31 cellular contexts compared by ENCODE assay signal in the genomic region with DNA sequence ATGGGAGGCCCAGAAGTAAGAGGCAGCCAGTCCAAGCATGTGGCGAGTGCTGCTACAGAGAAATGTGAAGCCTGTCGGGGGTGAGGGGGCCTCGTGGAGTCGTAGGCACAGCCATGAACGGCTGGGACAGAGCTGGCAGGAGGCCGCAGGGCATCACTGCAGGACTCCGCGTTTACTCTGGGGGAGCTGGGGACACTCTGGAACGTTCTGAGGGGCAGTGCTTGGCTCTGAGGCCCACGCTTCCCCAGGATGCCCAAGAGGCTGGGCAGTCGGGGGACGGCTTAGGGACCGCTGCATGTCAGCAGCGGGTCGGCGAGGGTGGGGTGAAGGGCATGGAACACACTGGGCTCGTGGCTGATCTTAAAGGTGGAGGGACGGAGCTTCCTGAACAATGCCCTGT.
"Had no signal": no experiment of that assay in that cellular context is flagged by ENCODE, and none has a peak within 500 bp of the region (broad histone marks: within the 10 kb centered on the region; RNA-seq: fewer than 3 reads in every experiment).

No MANE protein-coding gene starts in this region.

- H3K9me3 ChIP-seq: pancreas, prostate gland, testis, transverse colon had no signal

- DNase-seq: activated CD4-positive, alpha-beta memory T cell treated with anti-CD3 and anti-CD28 coated beads, Interleukin-2, amount 10 ng/mL, durations not matched to agents 7 days and 5 days; activated CD4-positive, alpha-beta T cell treated with anti-CD3 and anti-CD28 coated beads, Interleukin-2, amount 10 ng/mL, durations not matched to agents 24 days and 14 days; activated CD8-positive, alpha-beta memory T cell treated with anti-CD3 and anti-CD28 coated beads, Interleukin-2, amount 50 U/mL, for 48 hours; activated naive CD8-positive, alpha-beta T cell treated with anti-CD3 and anti-CD28 coated beads, Interleukin-2, amount 50 U/mL, for 24 hours; activated T-cell treated with anti-CD3 and anti-CD28 coated beads, Interleukin-2, amount 50 U/mL, for 24 hours; amygdala; central memory CD4-positive, alpha-beta T cell; dermis blood vessel endothelial cell; effector CD8-positive, alpha-beta T cell; esophagus squamous epithelium; foreskin melanocyte; left ventricle myocardium inferior; retina; sigmoid colon; small intestine; stimulated activated CD4-positive, alpha-beta T cell treated with anti-CD3 and anti-CD28 coated beads, Interleukin-4, amount 100 ng/mL, for 24 hours; T1000; testis; transverse colon; WERI-Rb-1 had no signal

- H3K27me3 Mint-ChIP-seq: activated CD4-positive, alpha-beta memory T cell treated with anti-CD3 and anti-CD28 coated beads, Interleukin-2, amount 10 ng/mL, durations not matched to agents 7 days and 5 days; activated CD4-positive, alpha-beta T cell treated with anti-CD3 and anti-CD28 coated beads, Interleukin-2, amount 10 ng/mL, durations not matched to agents 24 days and 14 days; activated naive CD4-positive, alpha-beta T cell treated with anti-CD3 and anti-CD28 coated beads, Interleukin-2, amount 50 U/mL, for 24 hours; activated naive CD8-positive, alpha-beta T cell treated with anti-CD3 and anti-CD28 coated beads, Interleukin-2, amount 50 U/mL, for 24 hours; activated T-cell treated with anti-CD3 and anti-CD28 coated beads, Interleukin-2, amount 50 U/mL, for 24 hours; natural killer cell treated with Interleukin-12 subunit alpha and Interleukin-12 subunit beta and Interleukin-15 and Interleukin-18, amount 100 ng/mL, for 72 hours; stimulated activated memory B cell treated with anti-CD40 and anti-IgM and Interleukin-4, amounts not matched to agents 10 μg/mL and 1 μg/mL and 100 μg/mL, for 72 hours had no signal

- H3K27ac ChIP-seq: epithelial cell of prostate, esophagus squamous epithelium, left ventricle myocardium inferior, pancreas, sigmoid colon, testis, transverse colon, WERI-Rb-1 had no signal

- H3K27me3 ChIP-seq: esophagus squamous epithelium, pancreas, sigmoid colon, testis, transverse colon had no signal

- H3K27ac Mint-ChIP-seq: activated CD4-positive, alpha-beta memory T cell treated with anti-CD3 and anti-CD28 coated beads, Interleukin-2, amount 10 ng/mL, durations not matched to agents 7 days and 5 days; activated CD4-positive, alpha-beta T cell treated with anti-CD3 and anti-CD28 coated beads, Interleukin-2, amount 10 ng/mL, durations not matched to agents 24 days and 14 days; activated naive CD4-positive, alpha-beta T cell treated with anti-CD3 and anti-CD28 coated beads, Interleukin-2, amount 50 U/mL, for 24 hours; activated naive CD8-positive, alpha-beta T cell treated with anti-CD3 and anti-CD28 coated beads, Interleukin-2, amount 50 U/mL, for 24 hours; natural killer cell treated with Interleukin-12 subunit alpha and Interleukin-12 subunit beta and Interleukin-15 and Interleukin-18, amount 100 ng/mL, for 72 hours; stimulated activated memory B cell treated with anti-CD40 and anti-IgM and Interleukin-4, amounts not matched to agents 10 μg/mL and 1 μg/mL and 100 μg/mL, for 72 hours; T-helper 1 cell treated with Interleukin-12 subunit alpha and Interleukin-12 subunit beta and Interleukin-4 antibody, amounts not matched to agents 30 μg/mL and 1 μg/mL, for 36 hours had no signal

- ATAC-seq: activated CD4-positive, CD25-positive, alpha-beta regulatory T cell treated with anti-CD3 and anti-CD28 coated beads, Interleukin-2, amount 50 U/mL, for 24 hours; activated naive CD8-positive, alpha-beta T cell treated with anti-CD3 and anti-CD28 coated beads, Interleukin-2, amount 50 U/mL, for 24 hours; mucosa of descending colon; natural killer cell treated with Interleukin-12 subunit alpha and Interleukin-12 subunit beta and Interleukin-15 and Interleukin-18, amount 100 ng/mL, for 72 hours; pancreas; stimulated activated memory B cell treated with anti-CD40 and anti-IgM and Interleukin-4, amounts not matched to agents 10 μg/mL and 1 μg/mL and 100 μg/mL, for 72 hours had no signal

- H3K4me3 ChIP-seq: esophagus squamous epithelium, left ventricle myocardium inferior, lung, mucosa of descending colon, pancreas, prostate gland, sigmoid colon, testis, transverse colon had no signal

- H3K4me3 Mint-ChIP-seq: activated CD4-positive, alpha-beta memory T cell treated with anti-CD3 and anti-CD28 coated beads, Interleukin-2, amount 10 ng/mL, durations not matched to agents 7 days and 5 days; activated CD4-positive, alpha-beta T cell treated with anti-CD3 and anti-CD28 coated beads, Interleukin-2, amount 10 ng/mL, durations not matched to agents 24 days and 14 days; activated naive CD4-positive, alpha-beta T cell treated with anti-CD3 and anti-CD28 coated beads, Interleukin-2, amount 50 U/mL, for 24 hours; activated naive CD8-positive, alpha-beta T cell treated with anti-CD3 and anti-CD28 coated beads, Interleukin-2, amount 50 U/mL, for 24 hours; activated T-cell treated with anti-CD3 and anti-CD28 coated beads, Interleukin-2, amount 50 U/mL, for 24 hours; natural killer cell treated with Interleukin-12 subunit alpha and Interleukin-12 subunit beta and Interleukin-15 and Interleukin-18, amount 100 ng/mL, for 72 hours; stimulated activated memory B cell treated with anti-CD40 and anti-IgM and Interleukin-4, amounts not matched to agents 10 μg/mL and 1 μg/mL and 100 μg/mL, for 72 hours; T-helper 1 cell treated with Interleukin-12 subunit alpha and Interleukin-12 subunit beta and Interleukin-4 antibody, amounts not matched to agents 30 μg/mL and 1 μg/mL, for 36 hours had no signal

- FAIRE-seq: endometrium, pancreas, small intestine had no signal
